8 cellular contexts compared by ENCODE assay signal in genomic region chr10:27100800-27101347, GRCh38. TPM values are rescaled to one million over a fixed set of nuclear protein-coding genes. Genes with fewer than 3 reads are reported as not detected.
DNase-seq lines count a peak whose midpoint lies in the region; ATAC-seq and TF ChIP-seq lines count a peak whose summit lies in the region.

No MANE protein-coding gene starts in this region.

- no peaks in the 10 kb centered on the region for H3K27me3 ChIP-seq in CD4-positive, alpha-beta T cell (ENCODE audit: control insufficient read depth, insufficient read depth, low read length)
- H3K27me3 ChIP-seq in gastroesophageal sphincter = no peaks in the 10 kb centered on the region
- no peaks in the 10 kb centered on the region for H3K27me3 ChIP-seq in rectal smooth muscle tissue (ENCODE audit: control insufficient read depth, insufficient read depth, low read length)

- peak overlapping the region; percentile 85 for H3K27ac ChIP-seq in CD4-positive, alpha-beta T cell (ENCODE audit: low read depth, low read length)
- peak overlapping the region; percentile 83 to 91 (median 89) for H3K27ac ChIP-seq in gastroesophageal sphincter
- peak overlapping the region; percentile 84 for H3K27ac ChIP-seq in rectal smooth muscle tissue (ENCODE audit: low read depth, low read length)

- ATAC-seq in CD4-positive, alpha-beta T cell (ENCODE audit: poor library complexity) = peak; percentile 56
- peak; percentile 6 for ATAC-seq in HG03469 (IDR thresholded peaks at IDR 0.05; ENCODE audit: unreplicated experiment)
- no peak for ATAC-seq in gastroesophageal sphincter

- no peak for TF ChIP-seq EP300 in gastroesophageal sphincter (IDR thresholded peaks at IDR 0.05)

- DNase-seq in CD4-positive, alpha-beta T cell = peak in 9 of 10 experiments; percentile 1 to 51 (median 28)
- peak; percentile 1 for DNase-seq in activated CD8-positive, alpha-beta memory T cell treated with anti-CD3 and anti-CD28 coated beads, Interleukin-2, amount 50 U/mL, for 24 hours (ENCODE audit: extremely low read depth)
- DNase-seq in kidney glomerular epithelial cell (lab: John Stamatoyannopoulos, UW) (no peak), dermis blood vessel endothelial cell (no peak), inferior parietal cortex (ENCODE audit: extremely low spot score) (no peak)

- no peaks in the 10 kb centered on the region for H3K9me3 Mint-ChIP-seq in CD4-positive, alpha-beta T cell

- no peak for TF ChIP-seq CTCF in CD4-positive, alpha-beta T cell (IDR thresholded peaks at IDR 0.05)
- TF ChIP-seq CTCF in gastroesophageal sphincter (IDR thresholded peaks at IDR 0.05) = no peak

- POLR2A ChIA-PET in CD4-positive, alpha-beta T cell (lab: Charles Lee) = interaction anchor here (1.0 to 4.5 kb wide), 4 partner anchors 51 to 141 kb away, joined by 3 to 46 read pairs (median 4); partner anchors contain the start of genes MASTL and YME1L1

- peak overlapping the region; percentile 95 for H3K4me3 Mint-ChIP-seq in CD4-positive, alpha-beta T cell

- no peaks in the 10 kb centered on the region for H3K27me3 Mint-ChIP-seq in CD4-positive, alpha-beta T cell

- TF ChIP-seq POLR2A in gastroesophageal sphincter (IDR thresholded peaks at IDR 0.05) = no peak

- CTCF ChIA-PET in CD4-positive, alpha-beta T cell (lab: Charles Lee) = interaction anchor here (1.4 to 2.8 kb wide), 2 partner anchors 12 to 54 kb away, joined by 4 to 10 read pairs; partner anchors contain the start of genes MASTL and YME1L1

- H3K36me3 ChIP-seq in gastroesophageal sphincter (peaks cover 0 to 12% of the 10 kb centered on the region in 2 donors), rectal smooth muscle tissue (ENCODE audit: control insufficient read depth, insufficient read depth, low read length) (no peaks in the 10 kb centered on the region)

- intact Hi-C loops in CD4-positive, alpha-beta T cell (cut with DNase I, micrococcal nuclease) = loop anchor here (1.0 to 5.0 kb wide), 3 partner anchors 51 to 244 kb away; partner anchors contain the start of gene YME1L1 (in 1 of the 2)

- H3K4me1 ChIP-seq in gastroesophageal sphincter (peaks cover 0 to 22% (median 3%) of the 10 kb centered on the region in 3 donors), rectal smooth muscle tissue (ENCODE audit: control insufficient read depth, insufficient read depth, low read length) (peaks cover 2% of the 10 kb centered on the region)

- no peaks in the 10 kb centered on the region for H3K9me3 ChIP-seq in CD4-positive, alpha-beta T cell (ENCODE audit: control insufficient read depth, low read length)
- H3K9me3 ChIP-seq in gastroesophageal sphincter = no peaks in the 10 kb centered on the region

- peaks cover 22% of the 10 kb centered on the region for H3K36me3 Mint-ChIP-seq in CD4-positive, alpha-beta T cell (ENCODE audit: low read depth)

- peak overlapping the region; percentile 77 for H3K9ac ChIP-seq in rectal smooth muscle tissue (ENCODE audit: low read length)

- peak overlapping the region; percentile 92 for H3K27ac Mint-ChIP-seq in CD4-positive, alpha-beta T cell

- H3K4me3 ChIP-seq in gastroesophageal sphincter (peak overlapping the region; percentile 68 to 82), rectal smooth muscle tissue (ENCODE audit: low read length) (peak overlapping the region; percentile 81)

- 12 to 20% methylated on average over 6 to 7 of the region's 14 CpGs for WGBS in gastroesophageal sphincter (ENCODE audit: low coverage in 1 of 2), 2 donors

- peaks cover 53% of the 10 kb centered on the region for H3K4me1 Mint-ChIP-seq in CD4-positive, alpha-beta T cell (ENCODE audit: low read depth)

RNA-seq across cellular contexts. Expression of gene ANKRD26, which starts 0.6 kb away (rescaled TPM):
- total RNA-seq in CD4-positive, alpha-beta T cell = 1 to 10 TPM; 6.2 to 6.6 TPM
- total RNA-seq in gastroesophageal sphincter (1 to 10 TPM; 4.0 to 9.7 (median 6.6) TPM), dermis blood vessel endothelial cell (8.7 and 10.7 TPM in 2 replicates)

RNA-seq across cellular contexts. Expression of gene YME1L1, which starts 53.3 kb away (rescaled TPM):
- total RNA-seq in CD4-positive, alpha-beta T cell = 100 to 1,000 TPM; 152 to 157 TPM
- 10 to 100 TPM; 68.0 to 90.8 (median 75.0) TPM for total RNA-seq in gastroesophageal sphincter
- total RNA-seq in dermis blood vessel endothelial cell = 104 and 155 TPM in 2 replicates

RNA-seq across cellular contexts. Expression of gene MASTL, which starts 54.3 kb away (rescaled TPM):
- 10 to 100 TPM; 24.2 to 25.1 TPM for total RNA-seq in CD4-positive, alpha-beta T cell
- total RNA-seq in gastroesophageal sphincter (1 to 10 TPM; 2.5 to 5.5 (median 4.7) TPM), dermis blood vessel endothelial cell (12.9 and 19.2 TPM in 2 replicates)

Comparison
In these comparisons a context has a peak if more than half of its experiments do, and no peak if none do; other contexts are left out.
1. DNase-seq: peak in CD4-positive, alpha-beta T cell (9 of 10) and activated CD8-positive, alpha-beta memory T cell treated with anti-CD3 and anti-CD28 coated beads, Interleukin-2, amount 50 U/mL, for 24 hours (single experiment); none in kidney glomerular epithelial cell (single experiment), dermis blood vessel endothelial cell (single experiment) and inferior parietal cortex (single experiment).
2. Peak in every context shown above with its lines, with median percentiles within 50 percentile points of each other: H3K27ac ChIP-seq.